Comparison of ENCODE assay signal across 10 cellular contexts in the genomic region with DNA sequence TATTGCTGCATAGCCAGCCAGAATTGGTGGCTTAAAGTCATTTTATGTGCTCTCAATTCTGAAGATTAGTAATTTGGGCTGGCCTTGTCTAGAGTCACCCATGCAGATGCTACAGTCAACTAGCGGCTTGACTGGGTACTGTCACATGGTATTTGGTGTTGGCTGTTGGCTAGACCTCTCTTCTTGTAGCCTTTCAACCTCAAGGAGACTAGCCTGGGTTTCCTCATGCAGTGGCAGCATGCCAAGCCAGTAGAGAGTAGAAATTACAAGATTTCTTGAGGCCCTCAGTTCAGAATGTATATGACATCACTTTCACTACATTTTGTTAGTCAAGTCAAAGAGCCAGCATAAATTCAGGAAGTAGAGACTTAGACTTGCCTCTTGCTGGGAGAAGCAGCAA. TPM values are rescaled to one million over a fixed set of nuclear protein-coding genes. Genes with fewer than 3 reads are reported as not detected.
DNase-seq lines count a peak whose midpoint lies in the region; ATAC-seq and TF ChIP-seq lines count a peak whose summit lies in the region.
"Had no signal": no experiment of that assay in that cellular context is flagged by ENCODE, and none has a peak within 500 bp of the region (broad histone marks: within the 10 kb centered on the region; RNA-seq: fewer than 3 reads in every experiment).

No MANE protein-coding gene starts in this region.

- DNase-seq in activated CD8-positive, alpha-beta memory T cell treated with anti-CD3 and anti-CD28 coated beads, Interleukin-2, amount 10 ng/mL, durations not matched to agents 7 days and 5 days: peak; percentile 66
- no peak for DNase-seq in activated CD8-positive, alpha-beta memory T cell treated with anti-CD3 and anti-CD28 coated beads, Interleukin-2, amount 50 U/mL, for 4 hours
- DNase-seq in SIG-M5 (lab: John Stamatoyannopoulos, UW) (peak; percentile 87), SK-N-SH (no peak), middle frontal gyrus (ENCODE audit: extremely low spot score, low spot score) (no peak), NCI-H1092 treated with DMSO at 0.1 percent for 48 hours (lab: John Stamatoyannopoulos, UW) (no peak)
- DNase-seq in naive thymus-derived CD4-positive, alpha-beta T cell: peak in 1 of 9 donors; percentile 11

- peaks cover 7 to 12% of the 10 kb centered on the region in 2 donors for H3K4me1 ChIP-seq in naive thymus-derived CD4-positive, alpha-beta T cell (ENCODE audit: control insufficient read depth in 2 of 2, insufficient read depth in 2 of 2, low read length in 2 of 2)
- H3K4me1 ChIP-seq in SK-N-SH (ENCODE audit: control insufficient read depth in 1 of 2, insufficient read depth in 2 of 2, low read depth in 1 of 2, low read length in 1 of 2): peaks cover 9 to 11% of the 10 kb centered on the region in 2 experiments; a peak in 3 of 4 replicates

- peaks cover 8% of the 10 kb centered on the region for H3K27me3 Mint-ChIP-seq in activated CD8-positive, alpha-beta memory T cell treated with anti-CD3 and anti-CD28 coated beads, Interleukin-2, amount 10 ng/mL, durations not matched to agents 7 days and 5 days
- H3K27me3 Mint-ChIP-seq in naive thymus-derived CD4-positive, alpha-beta T cell: peaks cover 0 to 29% (median 3%) of the 10 kb centered on the region in 5 donors

- 83% methylated on average over 1 of the region's 1 CpG for WGBS in SK-N-SH (ENCODE audit: low lambda C conversion rate)

- H3K9me3 Mint-ChIP-seq in activated CD8-positive, alpha-beta memory T cell treated with anti-CD3 and anti-CD28 coated beads, Interleukin-2, amount 10 ng/mL, durations not matched to agents 7 days and 5 days (ENCODE audit: low read depth): no peaks in the 10 kb centered on the region
- peaks cover 0 to 1% (median 0%) of the 10 kb centered on the region in 11 donors for H3K9me3 Mint-ChIP-seq in naive thymus-derived CD4-positive, alpha-beta T cell
- H3K9me3 Mint-ChIP-seq: T-helper 2 cell treated with Interferon-gamma antibody and Interleukin-4, amounts not matched to agents 5 μg/mL and 100 μg/mL, for 36 hours had no signal

- no peak for TF ChIP-seq RAD21 in SK-N-SH (IDR thresholded peaks at IDR 0.05; ENCODE audit: low read length)

- no peak for TF ChIP-seq EP300 in SK-N-SH (IDR thresholded peaks at IDR 0.05; ENCODE audit: borderline replicate concordance in 1 of 2, low read depth in 1 of 2, low read length in 1 of 2)

- intact Hi-C loops in naive thymus-derived CD4-positive, alpha-beta T cell (cut with micrococcal nuclease): loop anchor here in 1 of 2 donors (10.0 kb wide), 1 partner anchor 459 kb away; no protein-coding TSS in a partner anchor

- no peak overlapping the region for H3K4me3 ChIP-seq in naive thymus-derived CD4-positive, alpha-beta T cell (ENCODE audit: low read length)
- H3K4me3 ChIP-seq in SK-N-SH (ENCODE audit: low read depth in 2 of 2, low read length in 1 of 2): no peak overlapping the region

- peaks cover 4% of the 10 kb centered on the region for H3K36me3 Mint-ChIP-seq in activated CD8-positive, alpha-beta memory T cell treated with anti-CD3 and anti-CD28 coated beads, Interleukin-2, amount 10 ng/mL, durations not matched to agents 7 days and 5 days
- peaks cover 0 to 5% (median 0%) of the 10 kb centered on the region in 5 donors for H3K36me3 Mint-ChIP-seq in naive thymus-derived CD4-positive, alpha-beta T cell

- H3K27me3 ChIP-seq in naive thymus-derived CD4-positive, alpha-beta T cell (ENCODE audit: control insufficient read depth in 2 of 2, insufficient read depth in 2 of 2, low read length in 2 of 2): no peaks in the 10 kb centered on the region
- H3K27me3 ChIP-seq in SK-N-SH (ENCODE audit: insufficient read depth): no peaks in the 10 kb centered on the region

- TF ChIP-seq CTCF in SK-N-SH (IDR thresholded peaks at IDR 0.05): no peak

- no peak overlapping the region for H3K4me3 Mint-ChIP-seq in activated CD8-positive, alpha-beta memory T cell treated with anti-CD3 and anti-CD28 coated beads, Interleukin-2, amount 10 ng/mL, durations not matched to agents 7 days and 5 days
- no peak overlapping the region for H3K4me3 Mint-ChIP-seq in naive thymus-derived CD4-positive, alpha-beta T cell
- H3K4me3 Mint-ChIP-seq: T-helper 2 cell treated with Interferon-gamma antibody and Interleukin-4, amounts not matched to agents 5 μg/mL and 100 μg/mL, for 36 hours had no signal

- peaks cover 0 to 5% (median 0%) of the 10 kb centered on the region in 3 experiments for H3K36me3 ChIP-seq in naive thymus-derived CD4-positive, alpha-beta T cell (ENCODE audit: control insufficient read depth in 2 of 3, insufficient read depth in 3 of 3, low read length in 3 of 3)
- H3K36me3 ChIP-seq in SK-N-SH (replicated peaks in 1 of 2; ENCODE audit: control insufficient read depth in 1 of 2, insufficient read depth in 2 of 2, low read length in 1 of 2): no peaks in the 10 kb centered on the region

- no peak overlapping the region for H2AFZ ChIP-seq in SK-N-SH (ENCODE audit: low read depth)

- peaks cover 13% of the 10 kb centered on the region for H3F3A ChIP-seq in SK-N-SH (replicated peaks; ENCODE audit: insufficient read depth)

- CTCF ChIA-PET in activated CD8-positive, alpha-beta memory T cell treated with anti-CD3 and anti-CD28 coated beads, Interleukin-2, amount 10 ng/mL, durations not matched to agents 7 days and 5 days (lab: Charles Lee): no interaction called here
- CTCF ChIA-PET in naive thymus-derived CD4-positive, alpha-beta T cell (lab: Charles Lee): no interaction called here
- CTCF ChIA-PET in SK-N-SH (lab: Yijun Ruan, JAX): no interaction called here

- H4K20me1 ChIP-seq in SK-N-SH (ENCODE audit: insufficient read depth): no peaks in the 10 kb centered on the region

- no peak overlapping the region for H3K9ac ChIP-seq in SK-N-SH

- H3K27ac Mint-ChIP-seq in activated CD8-positive, alpha-beta memory T cell treated with anti-CD3 and anti-CD28 coated beads, Interleukin-2, amount 10 ng/mL, durations not matched to agents 7 days and 5 days: no peak overlapping the region
- peak overlapping the region in 3 of 9 donors; percentile 48 to 67 (median 51) for H3K27ac Mint-ChIP-seq in naive thymus-derived CD4-positive, alpha-beta T cell
- H3K27ac Mint-ChIP-seq: T-helper 2 cell treated with Interferon-gamma antibody and Interleukin-4, amounts not matched to agents 5 μg/mL and 100 μg/mL, for 36 hours had no signal

- POLR2A ChIA-PET in naive thymus-derived CD4-positive, alpha-beta T cell (lab: Charles Lee): interaction anchor here (5.4 kb wide), 1 partner anchor 7 kb away, joined by 91 read pairs; no protein-coding TSS in a partner anchor
- POLR2A ChIA-PET in SK-N-SH (lab: Yijun Ruan, JAX): no interaction called here

- no peaks in the 10 kb centered on the region for H3K9me2 ChIP-seq in SK-N-SH

- peaks cover 12% of the 10 kb centered on the region for H3K79me2 ChIP-seq in SK-N-SH (ENCODE audit: insufficient read depth)

- no peaks in the 10 kb centered on the region for H3K9me3 ChIP-seq in naive thymus-derived CD4-positive, alpha-beta T cell (ENCODE audit: control insufficient read depth in 2 of 3, low read length in 3 of 3)
- H3K9me3 ChIP-seq in SK-N-SH: no peaks in the 10 kb centered on the region

- H3K27ac ChIP-seq in naive thymus-derived CD4-positive, alpha-beta T cell (ENCODE audit: low read depth, low read length): no peak overlapping the region
- H3K27ac ChIP-seq in SK-N-SH (ENCODE audit: low read depth in 2 of 2, low read length in 1 of 2): no peak overlapping the region
- H3K27ac ChIP-seq: C4-2B had no signal

- peaks cover 24% of the 10 kb centered on the region for H3K4me1 Mint-ChIP-seq in activated CD8-positive, alpha-beta memory T cell treated with anti-CD3 and anti-CD28 coated beads, Interleukin-2, amount 10 ng/mL, durations not matched to agents 7 days and 5 days
- peaks cover 9 to 30% (median 18%) of the 10 kb centered on the region in 7 donors for H3K4me1 Mint-ChIP-seq in naive thymus-derived CD4-positive, alpha-beta T cell

- no peak for ATAC-seq in activated CD8-positive, alpha-beta memory T cell treated with anti-CD3 and anti-CD28 coated beads, Interleukin-2, amount 10 ng/mL, durations not matched to agents 7 days and 5 days
- peak; percentile 40 for ATAC-seq in HG02938 (IDR thresholded peaks at IDR 0.05; ENCODE audit: unreplicated experiment)
- peak; percentile 3 for ATAC-seq in naive thymus-derived CD4-positive, alpha-beta T cell

- no peak overlapping the region for H3K4me2 ChIP-seq in SK-N-SH

TF ChIP-seq in SK-N-SH, 30 proteins besides CTCF, POLR2A, EP300 and RAD21 (continues in another document):
- TF ChIP-seq RXRA (IDR thresholded peaks at IDR 0.05; ENCODE audit: borderline replicate concordance, low read depth) (no peak), YY1 (IDR thresholded peaks at IDR 0.05; ENCODE audit: low read depth) (no peak), NRF1 (IDR thresholded peaks at IDR 0.05; ENCODE audit: low read depth, low read length) (no peak)
- TF ChIP-seq, protein P1, sequence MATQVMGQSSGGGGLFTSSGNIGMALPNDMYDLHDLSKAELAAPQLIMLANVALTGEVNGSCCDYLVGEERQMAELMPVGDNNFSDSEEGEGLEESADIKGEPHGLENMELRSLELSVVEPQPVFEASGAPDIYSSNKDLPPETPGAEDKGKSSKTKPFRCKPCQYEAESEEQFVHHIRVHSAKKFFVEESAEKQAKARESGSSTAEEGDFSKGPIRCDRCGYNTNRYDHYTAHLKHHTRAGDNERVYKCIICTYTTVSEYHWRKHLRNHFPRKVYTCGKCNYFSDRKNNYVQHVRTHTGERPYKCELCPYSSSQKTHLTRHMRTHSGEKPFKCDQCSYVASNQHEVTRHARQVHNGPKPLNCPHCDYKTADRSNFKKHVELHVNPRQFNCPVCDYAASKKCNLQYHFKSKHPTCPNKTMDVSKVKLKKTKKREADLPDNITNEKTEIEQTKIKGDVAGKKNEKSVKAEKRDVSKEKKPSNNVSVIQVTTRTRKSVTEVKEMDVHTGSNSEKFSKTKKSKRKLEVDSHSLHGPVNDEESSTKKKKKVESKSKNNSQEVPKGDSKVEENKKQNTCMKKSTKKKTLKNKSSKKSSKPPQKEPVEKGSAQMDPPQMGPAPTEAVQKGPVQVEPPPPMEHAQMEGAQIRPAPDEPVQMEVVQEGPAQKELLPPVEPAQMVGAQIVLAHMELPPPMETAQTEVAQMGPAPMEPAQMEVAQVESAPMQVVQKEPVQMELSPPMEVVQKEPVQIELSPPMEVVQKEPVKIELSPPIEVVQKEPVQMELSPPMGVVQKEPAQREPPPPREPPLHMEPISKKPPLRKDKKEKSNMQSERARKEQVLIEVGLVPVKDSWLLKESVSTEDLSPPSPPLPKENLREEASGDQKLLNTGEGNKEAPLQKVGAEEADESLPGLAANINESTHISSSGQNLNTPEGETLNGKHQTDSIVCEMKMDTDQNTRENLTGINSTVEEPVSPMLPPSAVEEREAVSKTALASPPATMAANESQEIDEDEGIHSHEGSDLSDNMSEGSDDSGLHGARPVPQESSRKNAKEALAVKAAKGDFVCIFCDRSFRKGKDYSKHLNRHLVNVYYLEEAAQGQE (IDR thresholded peaks at IDR 0.05; ENCODE audit: low read depth, low read length): no peak

RNA-seq across cellular contexts. Expression of a gene that starts 3.7 kb away (rescaled TPM):
- total RNA-seq in activated CD8-positive, alpha-beta memory T cell treated with anti-CD3 and anti-CD28 coated beads, Interleukin-2, amount 10 ng/mL, durations not matched to agents 7 days and 5 days: 10 to 100 TPM; 39.7 to 40.6 TPM
- total RNA-seq in naive thymus-derived CD4-positive, alpha-beta T cell: 10 to 100 TPM; 43.3 to 71.9 (median 61.4) TPM
- polyA plus RNA-seq in naive thymus-derived CD4-positive, alpha-beta T cell: 10 to 100 TPM; 47.4 to 63.4 TPM
- 8.6 and 9.2 TPM in 2 replicates for polyA plus RNA-seq in SK-N-SH (2012; rRNA removed)
- 10.2 TPM in 2 replicates for polyA plus RNA-seq in SK-N-SH (2012; cell fraction: cytosol; rRNA removed)
- polyA plus RNA-seq in SK-N-SH (2012; cell fraction: nucleus; rRNA removed): 36.8 and 38.9 TPM in 2 replicates

Comparison
In these comparisons a context has a peak if more than half of its experiments do, and no peak if none do; other contexts are left out.
1. DNase-seq: peak in activated CD8-positive, alpha-beta memory T cell treated with anti-CD3 and anti-CD28 coated beads, Interleukin-2, amount 10 ng/mL, durations not matched to agents 7 days and 5 days (single experiment) and SIG-M5 (single experiment); none in activated CD8-positive, alpha-beta memory T cell treated with anti-CD3 and anti-CD28 coated beads, Interleukin-2, amount 50 U/mL, for 4 hours (single experiment), SK-N-SH (single experiment), middle frontal gyrus (single experiment) and NCI-H1092 treated with DMSO at 0.1 percent for 48 hours (single experiment).